In genomic region chr2:128379021-128380005, GRCh38 we compare ENCODE assay signal across 1 cellular context.
TF ChIP-seq lines count a peak whose summit lies in the region.

No MANE protein-coding gene starts in this region.

TF ChIP-seq in HepG2, 621 proteins besides CTCF, POLR2A, EP300 and RAD21 (continued from another document and continues in another):
- TF ChIP-seq, protein P1, sequence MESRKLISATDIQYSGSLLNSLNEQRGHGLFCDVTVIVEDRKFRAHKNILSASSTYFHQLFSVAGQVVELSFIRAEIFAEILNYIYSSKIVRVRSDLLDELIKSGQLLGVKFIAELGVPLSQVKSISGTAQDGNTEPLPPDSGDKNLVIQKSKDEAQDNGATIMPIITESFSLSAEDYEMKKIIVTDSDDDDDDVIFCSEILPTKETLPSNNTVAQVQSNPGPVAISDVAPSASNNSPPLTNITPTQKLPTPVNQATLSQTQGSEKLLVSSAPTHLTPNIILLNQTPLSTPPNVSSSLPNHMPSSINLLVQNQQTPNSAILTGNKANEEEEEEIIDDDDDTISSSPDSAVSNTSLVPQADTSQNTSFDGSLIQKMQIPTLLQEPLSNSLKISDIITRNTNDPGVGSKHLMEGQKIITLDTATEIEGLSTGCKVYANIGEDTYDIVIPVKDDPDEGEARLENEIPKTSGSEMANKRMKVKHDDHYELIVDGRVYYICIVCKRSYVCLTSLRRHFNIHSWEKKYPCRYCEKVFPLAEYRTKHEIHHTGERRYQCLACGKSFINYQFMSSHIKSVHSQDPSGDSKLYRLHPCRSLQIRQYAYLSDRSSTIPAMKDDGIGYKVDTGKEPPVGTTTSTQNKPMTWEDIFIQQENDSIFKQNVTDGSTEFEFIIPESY (CRISPR knock-in tag; IDR thresholded peaks at IDR 0.05), result no peak; the same call in 1 of the 2 replicates
- TF ChIP-seq CENPX (CRISPR knock-in tag; IDR thresholded peaks at IDR 0.05) (no peak), HOXA7 (CRISPR knock-in tag; IDR thresholded peaks at IDR 0.05) (no peak), ZNF282 (IDR thresholded peaks at IDR 0.05; ENCODE audit: partially characterized antibody) (no peak), MYC (CRISPR knock-in tag; IDR thresholded peaks at IDR 0.05; ENCODE audit: borderline replicate concordance) (peak; percentile 38; the same call in 1 of the 2 replicates), SSRP1 (CRISPR knock-in tag; IDR thresholded peaks at IDR 0.05) (no peak), HNRNPL (IDR thresholded peaks at IDR 0.05; ENCODE audit: low read depth, low read length) (no peak), SAP130 (CRISPR knock-in tag; IDR thresholded peaks at IDR 0.05; ENCODE audit: low read depth) (peak; percentile 84), TAF1 (CRISPR knock-in tag; IDR thresholded peaks at IDR 0.05) (no peak), PAF1 (CRISPR knock-in tag; IDR thresholded peaks at IDR 0.05) (no peak), SKI (IDR thresholded peaks at IDR 0.05; ENCODE audit: partially characterized antibody) (no peak), ARNT (IDR thresholded peaks at IDR 0.05) (no peak), HMGXB3 (CRISPR knock-in tag; IDR thresholded peaks at IDR 0.05; ENCODE audit: borderline replicate concordance) (no peak), SP2 (CRISPR knock-in tag; IDR thresholded peaks at IDR 0.05) (no peak), ZFP41 (CRISPR knock-in tag; IDR thresholded peaks at IDR 0.05; ENCODE audit: borderline replicate concordance) (no peak; the same call in 1 of the 2 replicates), ZNF496 (CRISPR knock-in tag; IDR thresholded peaks at IDR 0.05; ENCODE audit: insufficient replicate concordance) (no peak), HMGA1 (CRISPR knock-in tag; conservative IDR thresholded peaks at IDR 0.05) (no peak), ZNF12 (CRISPR knock-in tag; IDR thresholded peaks at IDR 0.05) (no peak), ZFX (CRISPR knock-in tag; IDR thresholded peaks at IDR 0.05; ENCODE audit: low read depth) (peak; percentile 89), HDAC6 (IDR thresholded peaks at IDR 0.05; ENCODE audit: low read depth, low read length) (no peak), MBNL3 (CRISPR knock-in tag; conservative IDR thresholded peaks at IDR 0.05) (no peak), SRY (CRISPR knock-in tag; IDR thresholded peaks at IDR 0.05) (no peak), HOXD1 (CRISPR knock-in tag; IDR thresholded peaks at IDR 0.05) (peak; percentile 51; the same call in 1 of the 2 replicates), RNF219 (CRISPR knock-in tag; IDR thresholded peaks at IDR 0.05) (no peak), ZNF121 (CRISPR knock-in tag; IDR thresholded peaks at IDR 0.05) (no peak), ZNF672 (CRISPR knock-in tag; IDR thresholded peaks at IDR 0.05) (no peak), ATAD3A (CRISPR knock-in tag; IDR thresholded peaks at IDR 0.05) (no peak), ZKSCAN8 (CRISPR knock-in tag; IDR thresholded peaks at IDR 0.05; ENCODE audit: borderline replicate concordance) (no peak), ZNF138 (CRISPR knock-in tag; IDR thresholded peaks at IDR 0.05; ENCODE audit: low read depth) (0 out of 2 replicates have a peak, but pooled peaks have one; percentile 53), ZIK1 (CRISPR knock-in tag; IDR thresholded peaks at IDR 0.05; ENCODE audit: borderline replicate concordance, low read depth) (no peak), NCOR1 (IDR thresholded peaks at IDR 0.05; ENCODE audit: borderline replicate concordance, low read length) (peak; percentile 42; the same call in 1 of the 2 replicates), ZNF784 (CRISPR knock-in tag; IDR thresholded peaks at IDR 0.05; ENCODE audit: borderline replicate concordance) (no peak), IRF2 (CRISPR knock-in tag; IDR thresholded peaks at IDR 0.05) (no peak), ZFP37 (CRISPR knock-in tag; IDR thresholded peaks at IDR 0.05; ENCODE audit: borderline replicate concordance) (no peak), ZNF350 (CRISPR knock-in tag; IDR thresholded peaks at IDR 0.05; ENCODE audit: borderline replicate concordance, low read depth) (no peak), BRD4 (CRISPR knock-in tag; IDR thresholded peaks at IDR 0.05) (0 out of 2 replicates have a peak, but pooled peaks have one; percentile 43), TFDP2 (CRISPR knock-in tag; IDR thresholded peaks at IDR 0.05) (no peak), BORCS8-MEF2B (CRISPR knock-in tag; IDR thresholded peaks at IDR 0.05) (no peak), RARG (CRISPR knock-in tag; IDR thresholded peaks at IDR 0.05; ENCODE audit: low read depth) (no peak), HOXA5 (CRISPR knock-in tag; IDR thresholded peaks at IDR 0.05) (no peak), MTF1 (CRISPR knock-in tag; IDR thresholded peaks at IDR 0.05) (no peak), HNF4A (CRISPR knock-in tag; IDR thresholded peaks at IDR 0.05) (no peak; the same call in 1 of the 2 replicates), IRX3 (CRISPR knock-in tag; IDR thresholded peaks at IDR 0.05; ENCODE audit: borderline replicate concordance, low read depth) (no peak), ATF5 (CRISPR knock-in tag; IDR thresholded peaks at IDR 0.05; ENCODE audit: low read depth) (peak; percentile 51; the same call in 1 of the 2 replicates), SMAD1 (CRISPR knock-in tag; IDR thresholded peaks at IDR 0.05; ENCODE audit: borderline replicate concordance, low read depth) (no peak)
- TF ChIP-seq, protein P2, sequence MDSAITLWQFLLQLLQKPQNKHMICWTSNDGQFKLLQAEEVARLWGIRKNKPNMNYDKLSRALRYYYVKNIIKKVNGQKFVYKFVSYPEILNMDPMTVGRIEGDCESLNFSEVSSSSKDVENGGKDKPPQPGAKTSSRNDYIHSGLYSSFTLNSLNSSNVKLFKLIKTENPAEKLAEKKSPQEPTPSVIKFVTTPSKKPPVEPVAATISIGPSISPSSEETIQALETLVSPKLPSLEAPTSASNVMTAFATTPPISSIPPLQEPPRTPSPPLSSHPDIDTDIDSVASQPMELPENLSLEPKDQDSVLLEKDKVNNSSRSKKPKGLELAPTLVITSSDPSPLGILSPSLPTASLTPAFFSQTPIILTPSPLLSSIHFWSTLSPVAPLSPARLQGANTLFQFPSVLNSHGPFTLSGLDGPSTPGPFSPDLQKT (CRISPR knock-in tag; IDR thresholded peaks at IDR 0.05; ENCODE audit: borderline replicate concordance), result no peak
- TF ChIP-seq, protein P3, sequence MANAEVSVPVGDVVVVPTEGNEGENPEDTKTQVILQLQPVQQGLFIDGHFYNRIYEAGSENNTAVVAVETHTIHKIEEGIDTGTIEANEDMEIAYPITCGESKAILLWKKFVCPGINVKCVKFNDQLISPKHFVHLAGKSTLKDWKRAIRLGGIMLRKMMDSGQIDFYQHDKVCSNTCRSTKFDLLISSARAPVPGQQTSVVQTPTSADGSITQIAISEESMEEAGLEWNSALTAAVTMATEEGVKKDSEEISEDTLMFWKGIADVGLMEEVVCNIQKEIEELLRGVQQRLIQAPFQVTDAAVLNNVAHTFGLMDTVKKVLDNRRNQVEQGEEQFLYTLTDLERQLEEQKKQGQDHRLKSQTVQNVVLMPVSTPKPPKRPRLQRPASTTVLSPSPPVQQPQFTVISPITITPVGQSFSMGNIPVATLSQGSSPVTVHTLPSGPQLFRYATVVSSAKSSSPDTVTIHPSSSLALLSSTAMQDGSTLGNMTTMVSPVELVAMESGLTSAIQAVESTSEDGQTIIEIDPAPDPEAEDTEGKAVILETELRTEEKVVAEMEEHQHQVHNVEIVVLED (CRISPR knock-in tag; IDR thresholded peaks at IDR 0.05; ENCODE audit: borderline replicate concordance), result no peak
- TF ChIP-seq, protein P4, sequence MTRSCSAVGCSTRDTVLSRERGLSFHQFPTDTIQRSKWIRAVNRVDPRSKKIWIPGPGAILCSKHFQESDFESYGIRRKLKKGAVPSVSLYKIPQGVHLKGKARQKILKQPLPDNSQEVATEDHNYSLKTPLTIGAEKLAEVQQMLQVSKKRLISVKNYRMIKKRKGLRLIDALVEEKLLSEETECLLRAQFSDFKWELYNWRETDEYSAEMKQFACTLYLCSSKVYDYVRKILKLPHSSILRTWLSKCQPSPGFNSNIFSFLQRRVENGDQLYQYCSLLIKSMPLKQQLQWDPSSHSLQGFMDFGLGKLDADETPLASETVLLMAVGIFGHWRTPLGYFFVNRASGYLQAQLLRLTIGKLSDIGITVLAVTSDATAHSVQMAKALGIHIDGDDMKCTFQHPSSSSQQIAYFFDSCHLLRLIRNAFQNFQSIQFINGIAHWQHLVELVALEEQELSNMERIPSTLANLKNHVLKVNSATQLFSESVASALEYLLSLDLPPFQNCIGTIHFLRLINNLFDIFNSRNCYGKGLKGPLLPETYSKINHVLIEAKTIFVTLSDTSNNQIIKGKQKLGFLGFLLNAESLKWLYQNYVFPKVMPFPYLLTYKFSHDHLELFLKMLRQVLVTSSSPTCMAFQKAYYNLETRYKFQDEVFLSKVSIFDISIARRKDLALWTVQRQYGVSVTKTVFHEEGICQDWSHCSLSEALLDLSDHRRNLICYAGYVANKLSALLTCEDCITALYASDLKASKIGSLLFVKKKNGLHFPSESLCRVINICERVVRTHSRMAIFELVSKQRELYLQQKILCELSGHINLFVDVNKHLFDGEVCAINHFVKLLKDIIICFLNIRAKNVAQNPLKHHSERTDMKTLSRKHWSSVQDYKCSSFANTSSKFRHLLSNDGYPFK (CRISPR knock-in tag; IDR thresholded peaks at IDR 0.05; ENCODE audit: borderline replicate concordance), result no peak
